In the genomic region with DNA sequence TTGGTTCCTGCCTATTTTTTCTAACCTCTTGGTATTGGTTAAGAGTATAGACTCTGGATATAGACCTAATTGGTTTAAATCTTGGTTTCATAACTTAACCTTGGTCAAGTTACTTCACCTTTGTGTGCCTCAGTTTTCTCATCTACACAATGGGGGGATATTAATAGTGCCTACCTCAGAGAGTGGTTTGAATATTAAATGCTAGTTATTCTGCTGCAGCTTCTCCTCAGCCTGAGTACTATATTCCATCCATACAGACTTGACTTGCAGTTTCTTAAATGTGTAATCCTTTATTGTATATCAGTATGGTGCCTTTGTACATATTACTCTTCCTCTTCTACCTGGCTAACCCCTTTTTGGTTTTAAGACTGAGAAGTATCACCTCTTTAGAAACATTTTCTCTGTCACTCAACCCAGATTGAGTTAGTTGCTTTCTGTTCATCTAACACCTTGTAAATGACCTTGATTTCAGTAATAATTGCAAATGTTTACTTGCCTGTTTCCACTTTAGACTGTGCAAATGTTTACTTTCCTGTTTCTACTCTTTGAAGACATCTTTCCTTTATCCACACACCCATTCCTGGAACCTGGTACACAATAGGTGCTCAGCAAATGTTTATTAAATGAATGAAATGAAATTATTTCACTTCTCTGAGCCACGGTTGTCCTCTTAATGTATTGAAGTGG, we compare ENCODE assay signal across 1 cellular context.
TF ChIP-seq lines count a peak whose summit lies in the region.

No MANE protein-coding gene starts in this region.

TF ChIP-seq in HepG2, 621 proteins besides CTCF, POLR2A, EP300 and RAD21 (continued from another document and continues in another):
- TF ChIP-seq, protein P1, sequence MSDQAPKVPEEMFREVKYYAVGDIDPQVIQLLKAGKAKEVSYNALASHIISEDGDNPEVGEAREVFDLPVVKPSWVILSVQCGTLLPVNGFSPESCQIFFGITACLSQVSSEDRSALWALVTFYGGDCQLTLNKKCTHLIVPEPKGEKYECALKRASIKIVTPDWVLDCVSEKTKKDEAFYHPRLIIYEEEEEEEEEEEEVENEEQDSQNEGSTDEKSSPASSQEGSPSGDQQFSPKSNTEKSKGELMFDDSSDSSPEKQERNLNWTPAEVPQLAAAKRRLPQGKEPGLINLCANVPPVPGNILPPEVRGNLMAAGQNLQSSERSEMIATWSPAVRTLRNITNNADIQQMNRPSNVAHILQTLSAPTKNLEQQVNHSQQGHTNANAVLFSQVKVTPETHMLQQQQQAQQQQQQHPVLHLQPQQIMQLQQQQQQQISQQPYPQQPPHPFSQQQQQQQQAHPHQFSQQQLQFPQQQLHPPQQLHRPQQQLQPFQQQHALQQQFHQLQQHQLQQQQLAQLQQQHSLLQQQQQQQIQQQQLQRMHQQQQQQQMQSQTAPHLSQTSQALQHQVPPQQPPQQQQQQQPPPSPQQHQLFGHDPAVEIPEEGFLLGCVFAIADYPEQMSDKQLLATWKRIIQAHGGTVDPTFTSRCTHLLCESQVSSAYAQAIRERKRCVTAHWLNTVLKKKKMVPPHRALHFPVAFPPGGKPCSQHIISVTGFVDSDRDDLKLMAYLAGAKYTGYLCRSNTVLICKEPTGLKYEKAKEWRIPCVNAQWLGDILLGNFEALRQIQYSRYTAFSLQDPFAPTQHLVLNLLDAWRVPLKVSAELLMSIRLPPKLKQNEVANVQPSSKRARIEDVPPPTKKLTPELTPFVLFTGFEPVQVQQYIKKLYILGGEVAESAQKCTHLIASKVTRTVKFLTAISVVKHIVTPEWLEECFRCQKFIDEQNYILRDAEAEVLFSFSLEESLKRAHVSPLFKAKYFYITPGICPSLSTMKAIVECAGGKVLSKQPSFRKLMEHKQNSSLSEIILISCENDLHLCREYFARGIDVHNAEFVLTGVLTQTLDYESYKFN (CRISPR knock-in tag; conservative IDR thresholded peaks at IDR 0.05): peak; percentile 71
- TF ChIP-seq, protein P2, sequence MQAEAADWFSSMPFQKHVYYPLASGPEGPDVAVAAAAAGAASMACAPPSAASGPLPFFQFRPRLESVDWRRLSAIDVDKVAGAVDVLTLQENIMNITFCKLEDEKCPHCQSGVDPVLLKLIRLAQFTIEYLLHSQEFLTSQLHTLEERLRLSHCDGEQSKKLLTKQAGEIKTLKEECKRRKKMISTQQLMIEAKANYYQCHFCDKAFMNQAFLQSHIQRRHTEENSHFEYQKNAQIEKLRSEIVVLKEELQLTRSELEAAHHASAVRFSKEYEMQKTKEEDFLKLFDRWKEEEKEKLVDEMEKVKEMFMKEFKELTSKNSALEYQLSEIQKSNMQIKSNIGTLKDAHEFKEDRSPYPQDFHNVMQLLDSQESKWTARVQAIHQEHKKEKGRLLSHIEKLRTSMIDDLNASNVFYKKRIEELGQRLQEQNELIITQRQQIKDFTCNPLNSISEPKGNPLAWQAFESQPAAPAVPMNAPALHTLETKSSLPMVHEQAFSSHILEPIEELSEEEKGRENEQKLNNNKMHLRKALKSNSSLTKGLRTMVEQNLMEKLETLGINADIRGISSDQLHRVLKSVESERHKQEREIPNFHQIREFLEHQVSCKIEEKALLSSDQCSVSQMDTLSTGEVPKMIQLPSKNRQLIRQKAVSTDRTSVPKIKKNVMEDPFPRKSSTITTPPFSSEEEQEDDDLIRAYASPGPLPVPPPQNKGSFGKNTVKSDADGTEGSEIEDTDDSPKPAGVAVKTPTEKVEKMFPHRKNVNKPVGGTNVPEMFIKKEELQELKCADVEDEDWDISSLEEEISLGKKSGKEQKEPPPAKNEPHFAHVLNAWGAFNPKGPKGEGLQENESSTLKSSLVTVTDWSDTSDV (CRISPR knock-in tag; IDR thresholded peaks at IDR 0.05): no peak
- TF ChIP-seq ZKSCAN1 (IDR thresholded peaks at IDR 0.05; ENCODE audit: low read length) (no peak), ARID2 (CRISPR knock-in tag; IDR thresholded peaks at IDR 0.05; ENCODE audit: borderline replicate concordance) (no peak), THAP11 (CRISPR knock-in tag; IDR thresholded peaks at IDR 0.05) (peak; percentile 42; the same call in 1 of the 2 replicates), ZIK1 (CRISPR knock-in tag; IDR thresholded peaks at IDR 0.05; ENCODE audit: borderline replicate concordance, low read depth) (no peak), ZNF598 (CRISPR knock-in tag; IDR thresholded peaks at IDR 0.05; ENCODE audit: borderline replicate concordance) (no peak), ZFP82 (CRISPR knock-in tag; IDR thresholded peaks at IDR 0.05; ENCODE audit: borderline replicate concordance) (no peak), JUND (CRISPR knock-in tag; IDR thresholded peaks at IDR 0.05) (no peak), MTA3 (CRISPR knock-in tag; IDR thresholded peaks at IDR 0.05) (no peak), SMC3 (IDR thresholded peaks at IDR 0.05; ENCODE audit: low read length) (no peak), FOXA1 (IDR thresholded peaks at IDR 0.05) (no peak), FOXA1 (CRISPR knock-in tag; IDR thresholded peaks at IDR 0.05) (peak; percentile 63; the same call in 1 of the 2 replicates), FOXP1 (IDR thresholded peaks at IDR 0.05) (peak; percentile 54; the same call in 1 of the 2 replicates), FOXP1 (CRISPR knock-in tag; IDR thresholded peaks at IDR 0.05) (peak; percentile 97), ZNF747 (CRISPR knock-in tag; IDR thresholded peaks at IDR 0.05; ENCODE audit: borderline replicate concordance) (no peak), KMT2A (CRISPR knock-in tag; IDR thresholded peaks at IDR 0.05) (no peak), ZNF841 (CRISPR knock-in tag; IDR thresholded peaks at IDR 0.05; ENCODE audit: borderline replicate concordance) (no peak), SAP130 (CRISPR knock-in tag; IDR thresholded peaks at IDR 0.05; ENCODE audit: low read depth) (peak; percentile 77), ZNF251 (CRISPR knock-in tag; IDR thresholded peaks at IDR 0.05) (no peak), ERF (CRISPR knock-in tag; IDR thresholded peaks at IDR 0.05) (peak; percentile 63), SOX13 (IDR thresholded peaks at IDR 0.05) (no peak), SOX13 (CRISPR knock-in tag; conservative IDR thresholded peaks at IDR 0.05 in 1 of 2, IDR thresholded peaks at IDR 0.05 in 1 of 2) (peak in 1 of 2 experiments; percentile 94; a peak in 2 of 4 replicates), TCF12 (IDR thresholded peaks at IDR 0.05) (no peak), TCF12 (CRISPR knock-in tag; IDR thresholded peaks at IDR 0.05) (no peak), ZNF124 (CRISPR knock-in tag; IDR thresholded peaks at IDR 0.05) (no peak), KLF6 (CRISPR knock-in tag; IDR thresholded peaks at IDR 0.05) (no peak), KLF13 (CRISPR knock-in tag; IDR thresholded peaks at IDR 0.05) (no peak), ZMYM2 (CRISPR knock-in tag; IDR thresholded peaks at IDR 0.05) (peak; percentile 54; the same call in 1 of the 2 replicates), SALL2 (CRISPR knock-in tag; IDR thresholded peaks at IDR 0.05) (no peak), MEIS1 (CRISPR knock-in tag; IDR thresholded peaks at IDR 0.05; ENCODE audit: borderline replicate concordance) (0 out of 2 replicates have a peak, but pooled peaks have one; percentile 24)
- TF ChIP-seq, protein P3, sequence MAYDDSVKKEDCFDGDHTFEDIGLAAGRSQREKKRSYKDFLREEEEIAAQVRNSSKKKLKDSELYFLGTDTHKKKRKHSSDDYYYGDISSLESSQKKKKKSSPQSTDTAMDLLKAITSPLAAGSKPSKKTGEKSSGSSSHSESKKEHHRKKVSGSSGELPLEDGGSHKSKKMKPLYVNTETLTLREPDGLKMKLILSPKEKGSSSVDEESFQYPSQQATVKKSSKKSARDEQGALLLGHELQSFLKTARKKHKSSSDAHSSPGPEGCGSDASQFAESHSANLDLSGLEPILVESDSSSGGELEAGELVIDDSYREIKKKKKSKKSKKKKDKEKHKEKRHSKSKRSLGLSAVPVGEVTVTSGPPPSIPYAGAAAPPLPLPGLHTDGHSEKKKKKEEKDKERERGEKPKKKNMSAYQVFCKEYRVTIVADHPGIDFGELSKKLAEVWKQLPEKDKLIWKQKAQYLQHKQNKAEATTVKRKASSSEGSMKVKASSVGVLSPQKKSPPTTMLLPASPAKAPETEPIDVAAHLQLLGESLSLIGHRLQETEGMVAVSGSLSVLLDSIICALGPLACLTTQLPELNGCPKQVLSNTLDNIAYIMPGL (CRISPR knock-in tag; IDR thresholded peaks at IDR 0.05; ENCODE audit: borderline replicate concordance in 1 of 2, low read depth in 1 of 2): no peak
- TF ChIP-seq, protein P4, sequence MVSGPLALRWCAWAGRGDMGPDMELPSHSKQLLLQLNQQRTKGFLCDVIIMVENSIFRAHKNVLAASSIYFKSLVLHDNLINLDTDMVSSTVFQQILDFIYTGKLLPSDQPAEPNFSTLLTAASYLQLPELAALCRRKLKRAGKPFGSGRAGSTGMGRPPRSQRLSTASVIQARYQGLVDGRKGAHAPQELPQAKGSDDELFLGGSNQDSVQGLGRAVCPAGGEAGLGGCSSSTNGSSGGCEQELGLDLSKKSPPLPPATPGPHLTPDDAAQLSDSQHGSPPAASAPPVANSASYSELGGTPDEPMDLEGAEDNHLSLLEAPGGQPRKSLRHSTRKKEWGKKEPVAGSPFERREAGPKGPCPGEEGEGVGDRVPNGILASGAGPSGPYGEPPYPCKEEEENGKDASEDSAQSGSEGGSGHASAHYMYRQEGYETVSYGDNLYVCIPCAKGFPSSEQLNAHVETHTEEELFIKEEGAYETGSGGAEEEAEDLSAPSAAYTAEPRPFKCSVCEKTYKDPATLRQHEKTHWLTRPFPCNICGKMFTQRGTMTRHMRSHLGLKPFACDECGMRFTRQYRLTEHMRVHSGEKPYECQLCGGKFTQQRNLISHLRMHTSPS (CRISPR knock-in tag; IDR thresholded peaks at IDR 0.05; ENCODE audit: low read depth): no peak
- TF ChIP-seq, protein P5, sequence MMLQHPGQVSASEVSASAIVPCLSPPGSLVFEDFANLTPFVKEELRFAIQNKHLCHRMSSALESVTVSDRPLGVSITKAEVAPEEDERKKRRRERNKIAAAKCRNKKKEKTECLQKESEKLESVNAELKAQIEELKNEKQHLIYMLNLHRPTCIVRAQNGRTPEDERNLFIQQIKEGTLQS (CRISPR knock-in tag; IDR thresholded peaks at IDR 0.05): no peak
- TF ChIP-seq, protein P6, sequence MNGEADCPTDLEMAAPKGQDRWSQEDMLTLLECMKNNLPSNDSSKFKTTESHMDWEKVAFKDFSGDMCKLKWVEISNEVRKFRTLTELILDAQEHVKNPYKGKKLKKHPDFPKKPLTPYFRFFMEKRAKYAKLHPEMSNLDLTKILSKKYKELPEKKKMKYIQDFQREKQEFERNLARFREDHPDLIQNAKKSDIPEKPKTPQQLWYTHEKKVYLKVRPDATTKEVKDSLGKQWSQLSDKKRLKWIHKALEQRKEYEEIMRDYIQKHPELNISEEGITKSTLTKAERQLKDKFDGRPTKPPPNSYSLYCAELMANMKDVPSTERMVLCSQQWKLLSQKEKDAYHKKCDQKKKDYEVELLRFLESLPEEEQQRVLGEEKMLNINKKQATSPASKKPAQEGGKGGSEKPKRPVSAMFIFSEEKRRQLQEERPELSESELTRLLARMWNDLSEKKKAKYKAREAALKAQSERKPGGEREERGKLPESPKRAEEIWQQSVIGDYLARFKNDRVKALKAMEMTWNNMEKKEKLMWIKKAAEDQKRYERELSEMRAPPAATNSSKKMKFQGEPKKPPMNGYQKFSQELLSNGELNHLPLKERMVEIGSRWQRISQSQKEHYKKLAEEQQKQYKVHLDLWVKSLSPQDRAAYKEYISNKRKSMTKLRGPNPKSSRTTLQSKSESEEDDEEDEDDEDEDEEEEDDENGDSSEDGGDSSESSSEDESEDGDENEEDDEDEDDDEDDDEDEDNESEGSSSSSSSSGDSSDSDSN (CRISPR knock-in tag; IDR thresholded peaks at IDR 0.05): no peak
- TF ChIP-seq, protein P7, sequence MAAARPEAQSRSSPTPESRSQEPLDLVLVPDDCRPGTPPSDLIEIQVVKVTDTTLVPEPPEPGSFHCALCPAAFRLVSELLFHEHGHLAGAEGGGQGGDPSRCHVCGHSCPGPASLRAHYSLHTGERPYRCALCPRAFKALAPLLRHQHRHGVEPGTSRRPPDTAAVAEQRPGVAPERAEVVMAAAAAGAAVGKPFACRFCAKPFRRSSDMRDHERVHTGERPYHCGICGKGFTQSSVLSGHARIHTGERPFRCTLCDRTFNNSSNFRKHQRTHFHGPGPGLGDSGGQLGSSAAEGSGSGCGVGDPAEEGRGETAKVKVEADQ (CRISPR knock-in tag; IDR thresholded peaks at IDR 0.05; ENCODE audit: borderline replicate concordance): no peak
- TF ChIP-seq, protein P8, sequence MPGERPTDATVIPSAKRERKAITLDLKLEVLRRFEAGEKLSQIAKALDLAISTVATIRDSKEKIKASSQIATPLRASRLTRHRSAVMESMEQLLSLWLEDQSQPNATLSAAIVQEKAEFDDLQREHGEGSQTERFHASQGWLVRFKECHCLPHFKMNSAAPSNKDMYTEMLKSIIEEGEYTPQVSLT (CRISPR knock-in tag; IDR thresholded peaks at IDR 0.05; ENCODE audit: borderline replicate concordance, low read depth): no peak
- TF ChIP-seq, protein P9, sequence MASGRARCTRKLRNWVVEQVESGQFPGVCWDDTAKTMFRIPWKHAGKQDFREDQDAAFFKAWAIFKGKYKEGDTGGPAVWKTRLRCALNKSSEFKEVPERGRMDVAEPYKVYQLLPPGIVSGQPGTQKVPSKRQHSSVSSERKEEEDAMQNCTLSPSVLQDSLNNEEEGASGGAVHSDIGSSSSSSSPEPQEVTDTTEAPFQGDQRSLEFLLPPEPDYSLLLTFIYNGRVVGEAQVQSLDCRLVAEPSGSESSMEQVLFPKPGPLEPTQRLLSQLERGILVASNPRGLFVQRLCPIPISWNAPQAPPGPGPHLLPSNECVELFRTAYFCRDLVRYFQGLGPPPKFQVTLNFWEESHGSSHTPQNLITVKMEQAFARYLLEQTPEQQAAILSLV (CRISPR knock-in tag; IDR thresholded peaks at IDR 0.05; ENCODE audit: borderline replicate concordance): no peak
- TF ChIP-seq, protein P10, sequence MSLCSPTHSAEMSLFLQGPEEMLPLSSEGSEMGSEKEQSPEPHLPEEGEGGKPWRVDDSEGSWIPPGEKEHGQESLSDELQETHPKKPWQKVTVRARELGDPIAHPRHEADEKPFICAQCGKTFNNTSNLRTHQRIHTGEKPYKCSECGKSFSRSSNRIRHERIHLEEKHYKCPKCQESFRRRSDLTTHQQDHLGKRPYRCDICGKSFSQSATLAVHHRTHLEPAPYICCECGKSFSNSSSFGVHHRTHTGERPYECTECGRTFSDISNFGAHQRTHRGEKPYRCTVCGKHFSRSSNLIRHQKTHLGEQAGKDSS (CRISPR knock-in tag; IDR thresholded peaks at IDR 0.05; ENCODE audit: borderline replicate concordance, low read depth): no peak
- TF ChIP-seq, protein P11, sequence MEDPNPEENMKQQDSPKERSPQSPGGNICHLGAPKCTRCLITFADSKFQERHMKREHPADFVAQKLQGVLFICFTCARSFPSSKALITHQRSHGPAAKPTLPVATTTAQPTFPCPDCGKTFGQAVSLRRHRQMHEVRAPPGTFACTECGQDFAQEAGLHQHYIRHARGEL (CRISPR knock-in tag; IDR thresholded peaks at IDR 0.05): no peak
- TF ChIP-seq, protein P12, sequence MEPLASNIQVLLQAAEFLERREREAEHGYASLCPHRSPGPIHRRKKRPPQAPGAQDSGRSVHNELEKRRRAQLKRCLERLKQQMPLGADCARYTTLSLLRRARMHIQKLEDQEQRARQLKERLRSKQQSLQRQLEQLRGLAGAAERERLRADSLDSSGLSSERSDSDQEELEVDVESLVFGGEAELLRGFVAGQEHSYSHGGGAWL (CRISPR knock-in tag; IDR thresholded peaks at IDR 0.05): no peak
